ENCODE assay signal across 17 cellular contexts in the genomic region with DNA sequence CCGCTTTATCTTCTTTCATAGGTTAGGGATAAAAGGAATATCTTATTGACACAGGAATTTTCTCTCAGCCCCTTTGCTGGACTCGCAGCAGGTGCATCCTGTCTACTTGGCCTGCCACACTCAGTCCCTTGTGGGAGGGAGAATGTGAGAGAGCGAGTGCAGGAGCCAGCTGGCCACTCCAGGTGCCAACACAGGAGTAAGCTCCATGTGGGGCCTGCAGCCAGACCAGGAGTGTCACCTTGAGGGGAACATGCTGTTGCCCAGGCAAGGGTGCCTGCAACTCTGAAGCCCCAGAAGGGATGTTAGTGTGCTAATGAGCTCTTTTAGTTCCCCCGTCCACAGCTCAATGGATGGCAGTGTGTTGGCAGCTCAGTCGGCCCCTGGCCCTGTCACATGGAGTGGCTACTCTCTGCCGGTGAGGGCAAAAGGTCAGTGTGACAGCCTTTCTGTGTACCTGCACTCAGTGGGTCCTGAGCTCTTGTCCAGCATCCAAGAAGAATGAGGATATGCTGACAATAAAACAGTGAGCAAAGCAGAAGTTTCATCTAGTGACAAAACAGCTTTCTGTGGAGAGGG.
"Had no signal": no experiment of that assay in that cellular context is flagged by ENCODE, and none has a peak within 500 bp of the region (broad histone marks: within the 10 kb centered on the region; RNA-seq: fewer than 3 reads in every experiment).

No MANE protein-coding gene starts in this region.

- H3K4me1 ChIP-seq: left lung had no signal

- H3K4me3 ChIP-seq: left lung, thoracic aorta, vagina had no signal

- H3K27me3 Mint-ChIP-seq: type B pancreatic cell had no signal

- H3K9me3 Mint-ChIP-seq: activated naive CD8-positive, alpha-beta T cell treated with anti-CD3 and anti-CD28 coated beads for 36 hours; activated T-helper 17 cell treated with anti-CD3 and anti-CD28 coated beads, Interleukin-2, amount 50 U/mL, for 72 hours; naive thymus-derived CD8-positive, alpha-beta T cell; type B pancreatic cell; WTC11 had no signal

- H3K9me3 ChIP-seq: left lung, thoracic aorta, vagina had no signal

- H3K27ac Mint-ChIP-seq: activated naive CD8-positive, alpha-beta T cell treated with anti-CD3 and anti-CD28 coated beads for 36 hours; activated T-helper 17 cell treated with anti-CD3 and anti-CD28 coated beads, Interleukin-2, amount 50 U/mL, for 72 hours; naive thymus-derived CD8-positive, alpha-beta T cell; progenitor cell of endocrine pancreas; type B pancreatic cell; WTC11 had no signal

- H3K27me3 ChIP-seq: left lung, vagina had no signal

- DNase-seq: activated naive CD4-positive, alpha-beta T cell treated with Interleukin-2 at 50 U/mL for 16 hours; activated naive CD8-positive, alpha-beta T cell treated with anti-CD3 and anti-CD28 coated beads for 36 hours; activated T-cell treated with anti-CD3 and anti-CD28 coated beads, Interleukin-2, amount 50 U/mL, for 1 hour; cortex of kidney; effector CD4-positive, alpha-beta T cell; foreskin melanocyte; left lung; naive thymus-derived CD8-positive, alpha-beta T cell; stimulated activated CD4-positive, alpha-beta T cell treated with anti-CD3 and anti-CD28 coated beads, Interleukin-4, amount 100 ng/mL, for 24 hours; stimulated activated naive CD4-positive, alpha-beta T cell treated with Interleukin-2 at 50 U/mL for 16 hours; T-helper 9 cell had no signal

- H3K36me3 Mint-ChIP-seq: activated naive CD8-positive, alpha-beta T cell treated with anti-CD3 and anti-CD28 coated beads for 36 hours; naive thymus-derived CD8-positive, alpha-beta T cell; type B pancreatic cell; WTC11 had no signal

- H3K27ac ChIP-seq: left lung, thoracic aorta, vagina had no signal

- H3K36me3 ChIP-seq: left lung, thoracic aorta, vagina had no signal

- H3K4me1 Mint-ChIP-seq: activated naive CD8-positive, alpha-beta T cell treated with anti-CD3 and anti-CD28 coated beads for 36 hours; activated T-helper 17 cell treated with anti-CD3 and anti-CD28 coated beads, Interleukin-2, amount 50 U/mL, for 72 hours had no signal

- H3K4me3 Mint-ChIP-seq: activated naive CD8-positive, alpha-beta T cell treated with anti-CD3 and anti-CD28 coated beads for 36 hours; activated T-helper 17 cell treated with anti-CD3 and anti-CD28 coated beads, Interleukin-2, amount 50 U/mL, for 72 hours; naive thymus-derived CD8-positive, alpha-beta T cell; type B pancreatic cell; WTC11 had no signal
